ENCODE assay signal across 8 cellular contexts in genomic region chr10:100562008-100562672, GRCh38. TPM values are rescaled to one million over a fixed set of nuclear protein-coding genes. Genes with fewer than 3 reads are reported as not detected.
DNase-seq lines count a peak whose midpoint lies in the region; FAIRE-seq and TF ChIP-seq lines count a peak whose summit lies in the region.

No MANE protein-coding gene starts in this region.

- H3K27ac ChIP-seq in AG04450 (ENCODE audit: low read depth, low read length) (no peak overlapping the region), WERI-Rb-1 (no peak overlapping the region), brain microvascular endothelial cell (no peak overlapping the region)

- peaks cover 37% of the 10 kb centered on the region for H3K27me3 ChIP-seq in AG04450 (ENCODE audit: control insufficient read depth, insufficient read depth, low read length)
- peaks cover 16% of the 10 kb centered on the region for H3K27me3 ChIP-seq in WERI-Rb-1 (ENCODE audit: insufficient read depth, low read depth, severe bottlenecking)
- peaks cover 23% of the 10 kb centered on the region for H3K27me3 ChIP-seq in brain microvascular endothelial cell (replicated peaks)

- peaks cover 11% of the 10 kb centered on the region for H3K9me3 ChIP-seq in AG04450 (ENCODE audit: control insufficient read depth, insufficient read depth, low read length)
- H3K9me3 ChIP-seq in WERI-Rb-1 (ENCODE audit: severe bottlenecking): no peaks in the 10 kb centered on the region

- peak; percentile 63 for FAIRE-seq in GM19239 (lab: Jason Lieb, UNC)

- no peak for DNase-seq in AG04450 (ENCODE audit: low read depth, low spot score)
- peak; percentile 87 for DNase-seq in GM19239 (ENCODE audit: insufficient read length, low spot score)
- peak; percentile 72 for DNase-seq in HT-29 (ENCODE audit: low spot score)
- DNase-seq in WERI-Rb-1: peak; percentile 85
- DNase-seq in brain microvascular endothelial cell: peak; percentile 36
- DNase-seq in inferior parietal cortex (ENCODE audit: extremely low spot score): peak; percentile 60
- DNase-seq in stimulated activated CD4-positive, alpha-beta T cell treated with anti-CD3 and anti-CD28 coated beads, Interleukin-1b, Interleukin-23, amount 100 ng/mL, for 1 hour (ENCODE audit: low read depth in 2 of 2): peak; percentile 42 to 63
- no peak for DNase-seq in NCI-H774 (lab: John Stamatoyannopoulos, UW)

- no peak overlapping the region for H3K4me3 ChIP-seq in AG04450 (ENCODE audit: low read depth, low read length)
- H3K4me3 ChIP-seq in WERI-Rb-1 (ENCODE audit: low read depth, low read length): peak overlapping the region; percentile 47
- H3K4me3 ChIP-seq in brain microvascular endothelial cell (ENCODE audit: low read depth, low read length): no peak overlapping the region

- POLR2A ChIA-PET in AG04450 (lab: Yijun Ruan, JAX): interaction anchor here (1.5 kb wide), 1 partner anchor 316 kb away, joined by 4 read pairs; no protein-coding TSS in a partner anchor

- in situ Hi-C loops in brain microvascular endothelial cell (cut with HindIII; ENCODE audit: low pct_ligation_motif_present, low sequenced_read_pairs): no loop called here

- TF ChIP-seq CTCF in AG04450 (IDR thresholded peaks at IDR 0.05; ENCODE audit: low read depth, low read length) (peak; percentile 72), WERI-Rb-1 (IDR thresholded peaks at IDR 0.05; ENCODE audit: low read depth, low read length) (peak; percentile 100), brain microvascular endothelial cell (IDR thresholded peaks at IDR 0.05; ENCODE audit: low read depth, low read length, missing control alignments) (peak; percentile 87)

- CTCF ChIA-PET in AG04450 (lab: Charles Lee): interaction anchor here (0.6 to 6.7 kb wide), 4 partner anchors 11 to 317 kb away, joined by 3 to 66 read pairs (median 6); no protein-coding TSS in a partner anchor

- H3K36me3 ChIP-seq in WERI-Rb-1 (no peaks in the 10 kb centered on the region), brain microvascular endothelial cell (replicated peaks) (peaks cover 3% of the 10 kb centered on the region)

RNA-seq across cellular contexts. Expression of gene HIF1AN, which starts 26.4 kb away (rescaled TPM):
- polyA plus RNA-seq in AG04450 (2011; rRNA removed): 29.7 and 31.0 TPM in 2 replicates
- polyA minus RNA-seq in AG04450 (2011; rRNA and poly(A)+ RNA removed): 23.0 and 28.0 TPM in 2 replicates
- 5.2 and 7.4 TPM in 2 replicates for total RNA-seq in HT-29 (2014; rRNA removed; shearing (Covaris generic))

RNA-seq across cellular contexts. Expression of gene NDUFB8, which starts 32.5 kb away (rescaled TPM):
- polyA plus RNA-seq in AG04450 (2011; rRNA removed): 204 and 211 TPM in 2 replicates
- polyA minus RNA-seq in AG04450 (2011; rRNA and poly(A)+ RNA removed): 94.8 and 112 TPM in 2 replicates
- 289 and 300 TPM in 2 replicates for total RNA-seq in HT-29 (2014; rRNA removed; shearing (Covaris generic))

RNA-seq across cellular contexts. Expression of gene SEC31B, which starts 42.5 kb away (rescaled TPM):
- 4.3 and 4.8 TPM in 2 replicates for polyA plus RNA-seq in AG04450 (2011; rRNA removed)
- 4.2 TPM in 2 replicates for polyA minus RNA-seq in AG04450 (2011; rRNA and poly(A)+ RNA removed)
- total RNA-seq in HT-29 (2014; rRNA removed; shearing (Covaris generic)): 1.2 and 2.0 TPM in 2 replicates

Comparison
In these comparisons a context has a peak if more than half of its experiments do, and no peak if none do; other contexts are left out.
1. DNase-seq: peak in GM19239 (single experiment), HT-29 (single experiment), WERI-Rb-1 (single experiment), brain microvascular endothelial cell (single experiment), inferior parietal cortex (single experiment) and stimulated activated CD4-positive, alpha-beta T cell treated with anti-CD3 and anti-CD28 coated beads, Interleukin-1b, Interleukin-23, amount 100 ng/mL, for 1 hour (2 of 2); none in AG04450 (single experiment) and NCI-H774 (single experiment).
2. Peak in every context shown above with its lines, with median percentiles within 50 percentile points of each other: CTCF ChIP-seq.